ENCODE assay signal across 1 cellular context in genomic region chr9:72173080-72173479, GRCh38.
TF ChIP-seq lines count a peak whose summit lies in the region.

No MANE protein-coding gene starts in this region.

TF ChIP-seq in GM23338, 12 proteins besides CTCF, POLR2A, EP300 and RAD21 (continued from another document):
- TF ChIP-seq ZNF462 (CRISPR knock-in tag; IDR thresholded peaks at IDR 0.05), result no peak
- TF ChIP-seq REST (IDR thresholded peaks at IDR 0.05; ENCODE audit: unreplicated experiment), result no peak
- TF ChIP-seq ZNF114 (CRISPR knock-in tag; IDR thresholded peaks at IDR 0.05), result no peak
- TF ChIP-seq JUNB (IDR thresholded peaks at IDR 0.05; ENCODE audit: unreplicated experiment), result no peak
- no peak for TF ChIP-seq ETS1 (IDR thresholded peaks at IDR 0.05)
- TF ChIP-seq STAT1 (IDR thresholded peaks at IDR 0.05; ENCODE audit: unreplicated experiment), result no peak
- no peak for TF ChIP-seq EZH2phosphoT487 (IDR thresholded peaks at IDR 0.05; ENCODE audit: unreplicated experiment)
- no peak for TF ChIP-seq NANOG (IDR thresholded peaks at IDR 0.05; ENCODE audit: borderline replicate concordance)
- no peak for TF ChIP-seq EZH2 (IDR thresholded peaks at IDR 0.05; ENCODE audit: low read depth, unreplicated experiment)
- no peak for TF ChIP-seq POLR2AphosphoS5 (IDR thresholded peaks at IDR 0.05; ENCODE audit: low read depth)
- TF ChIP-seq CREB1 (CRISPR knock-in tag; IDR thresholded peaks at IDR 0.05; ENCODE audit: low read depth), result no peak
